9 cellular contexts compared by ENCODE assay signal in genomic region chr4:124903995-124904722, GRCh38.
DNase-seq lines count a peak whose midpoint lies in the region; ATAC-seq and TF ChIP-seq lines count a peak whose summit lies in the region.
"Had no signal": no experiment of that assay in that cellular context is flagged by ENCODE, and none has a peak within 500 bp of the region (broad histone marks: within the 10 kb centered on the region; RNA-seq: fewer than 3 reads in every experiment).

No MANE protein-coding gene starts in this region.

- peaks cover 37% of the 10 kb centered on the region for H3K4me1 ChIP-seq in RWPE2 (ENCODE audit: insufficient read depth, poor library complexity, severe bottlenecking)
- H3K4me1 ChIP-seq in cardiac muscle cell (ENCODE audit: low read depth): peaks cover 23% of the 10 kb centered on the region

- H3K27me3 Mint-ChIP-seq in stimulated activated memory B cell treated with anti-CD40 and anti-IgM and Interleukin-4, amounts not matched to agents 10 μg/mL and 1 μg/mL and 100 μg/mL, for 72 hours: no peaks in the 10 kb centered on the region

- H3K27me3 ChIP-seq in RWPE2 (ENCODE audit: insufficient read depth, poor library complexity, severe bottlenecking): no peaks in the 10 kb centered on the region
- no peaks in the 10 kb centered on the region for H3K27me3 ChIP-seq in cardiac muscle cell

- no peak overlapping the region for H3K27ac Mint-ChIP-seq in stimulated activated memory B cell treated with anti-CD40 and anti-IgM and Interleukin-4, amounts not matched to agents 10 μg/mL and 1 μg/mL and 100 μg/mL, for 72 hours

- ATAC-seq in RWPE2 (ENCODE audit: low read depth) (peak; percentile 87), HG03135 (IDR thresholded peaks at IDR 0.05; ENCODE audit: unreplicated experiment) (no peak), HG03196 (IDR thresholded peaks at IDR 0.05; ENCODE audit: unreplicated experiment) (no peak)
- ATAC-seq in stimulated activated memory B cell treated with anti-CD40 and anti-IgM and Interleukin-4, amounts not matched to agents 10 μg/mL and 1 μg/mL and 100 μg/mL, for 72 hours: peak; percentile 43

- H3K9me3 Mint-ChIP-seq in stimulated activated memory B cell treated with anti-CD40 and anti-IgM and Interleukin-4, amounts not matched to agents 10 μg/mL and 1 μg/mL and 100 μg/mL, for 72 hours: peaks cover 6% of the 10 kb centered on the region

- H3K4me1 Mint-ChIP-seq in stimulated activated memory B cell treated with anti-CD40 and anti-IgM and Interleukin-4, amounts not matched to agents 10 μg/mL and 1 μg/mL and 100 μg/mL, for 72 hours: no peaks in the 10 kb centered on the region

- TF ChIP-seq CTCF in RWPE2 (IDR thresholded peaks at IDR 0.05; ENCODE audit: poor library complexity, severe bottlenecking) (no peak), cardiac muscle cell (IDR thresholded peaks at IDR 0.05; ENCODE audit: low read depth, low read length) (no peak)

- no peaks in the 10 kb centered on the region for H3K9me3 ChIP-seq in RWPE2 (ENCODE audit: severe bottlenecking)
- H3K9me3 ChIP-seq in cardiac muscle cell (ENCODE audit: low read depth): no peaks in the 10 kb centered on the region

- no peaks in the 10 kb centered on the region for H3K36me3 Mint-ChIP-seq in stimulated activated memory B cell treated with anti-CD40 and anti-IgM and Interleukin-4, amounts not matched to agents 10 μg/mL and 1 μg/mL and 100 μg/mL, for 72 hours

- H3K4me3 ChIP-seq in RWPE2 (ENCODE audit: severe bottlenecking) (no peak overlapping the region), cardiac muscle cell (no peak overlapping the region)

- DNase-seq in HT-29 (ENCODE audit: low spot score): peak; percentile 84
- DNase-seq in RWPE2 (ENCODE audit: low spot score): no peak
- peak; percentile 78 to 79 for DNase-seq in cardiac muscle cell (ENCODE audit: low read depth in 1 of 2, low spot score in 1 of 2)
- DNase-seq in activated CD4-positive, CD25-positive, alpha-beta regulatory T cell treated with anti-CD3 and anti-CD28 coated beads, Interleukin-2, amount 50 U/mL, for 72 hours: no peak
- DNase-seq in NK-92 (lab: John Stamatoyannopoulos, UW; ENCODE audit: unreplicated experiment): no peak
- DNase-seq: hypothalamus had no signal

- H3K27ac ChIP-seq in RWPE2 (ENCODE audit: poor library complexity, severe bottlenecking) (peak overlapping the region; percentile 81), cardiac muscle cell (peak overlapping the region; percentile 64)

- H3K36me3 ChIP-seq in RWPE2 (ENCODE audit: low read depth) (no peaks in the 10 kb centered on the region), cardiac muscle cell (no peaks in the 10 kb centered on the region)

- no peak overlapping the region for H3K4me3 Mint-ChIP-seq in stimulated activated memory B cell treated with anti-CD40 and anti-IgM and Interleukin-4, amounts not matched to agents 10 μg/mL and 1 μg/mL and 100 μg/mL, for 72 hours

Comparison
In these comparisons a context has a peak if more than half of its experiments do, and no peak if none do; other contexts are left out.
1. DNase-seq: peak in HT-29 (single experiment) and cardiac muscle cell (2 of 2); none in RWPE2 (single experiment), activated CD4-positive, CD25-positive, alpha-beta regulatory T cell treated with anti-CD3 and anti-CD28 coated beads, Interleukin-2, amount 50 U/mL, for 72 hours (single experiment) and NK-92 (single experiment).
2. ATAC-seq: peak in RWPE2 (single experiment) and stimulated activated memory B cell treated with anti-CD40 and anti-IgM and Interleukin-4, amounts not matched to agents 10 μg/mL and 1 μg/mL and 100 μg/mL, for 72 hours (single experiment); none in HG03135 (single experiment) and HG03196 (single experiment).